20 cellular contexts compared by ENCODE assay signal in genomic region chr17:43645450-43645764, GRCh38. TPM values are rescaled to one million over a fixed set of nuclear protein-coding genes. Genes with fewer than 3 reads are reported as not detected.
DNase-seq lines count a peak whose midpoint lies in the region; ATAC-seq and TF ChIP-seq lines count a peak whose summit lies in the region.
"Had no signal": no experiment of that assay in that cellular context is flagged by ENCODE, and none has a peak within 500 bp of the region (broad histone marks: within the 10 kb centered on the region; RNA-seq: fewer than 3 reads in every experiment).

No MANE protein-coding gene starts in this region.

- H3K4me3 Mint-ChIP-seq in activated CD4-positive, alpha-beta T cell treated with anti-CD3 and anti-CD28 coated beads for 36 hours = peak overlapping the region; percentile 19
- H3K4me3 Mint-ChIP-seq in endodermal cell = peak overlapping the region; percentile 48

- WGBS in endodermal cell (ENCODE audit: insufficient coverage in 1 of 2, insufficient read length in 1 of 2), 2 experiments = 84 to 90% methylated on average over 10 to 16 of the region's 16 CpGs
- WGBS in tibial nerve, 2 donors = 65 to 70% methylated on average over 16 of the region's 16 CpGs

- intact Hi-C loops in activated CD4-positive, alpha-beta T cell treated with anti-CD3 and anti-CD28 coated beads for 36 hours (cut with DNase I, micrococcal nuclease) = no loop called here

- in situ Hi-C loops in brain microvascular endothelial cell (cut with HindIII; ENCODE audit: low pct_ligation_motif_present, low sequenced_read_pairs) = no loop called here

- H3K27ac ChIP-seq in endodermal cell (ENCODE audit: low read depth, low read length) (no peak overlapping the region), muscle layer of colon (ENCODE audit: low read depth, low read length) (peak overlapping the region; percentile 16), tibial nerve (peak overlapping the region; percentile 73 to 95 (median 76)), brain microvascular endothelial cell (no peak overlapping the region)
- H3K27ac ChIP-seq: 22Rv1 had no signal

- H3K27ac Mint-ChIP-seq in activated CD4-positive, alpha-beta T cell treated with anti-CD3 and anti-CD28 coated beads for 36 hours = no peak overlapping the region
- no peak overlapping the region for H3K27ac Mint-ChIP-seq in endodermal cell

- CTCF ChIA-PET in activated CD4-positive, alpha-beta T cell treated with anti-CD3 and anti-CD28 coated beads for 36 hours (lab: Charles Lee) = interaction anchor here (0.7 kb wide), 1 partner anchor 68 kb away, joined by 5 read pairs; no protein-coding TSS in a partner anchor

- H3K4me3 ChIP-seq in endodermal cell (ENCODE audit: low read length) = no peak overlapping the region
- peak overlapping the region in 1 of 2 donors; percentile 46 for H3K4me3 ChIP-seq in muscle layer of colon (ENCODE audit: low read depth in 1 of 2, low read length in 2 of 2)
- H3K4me3 ChIP-seq in tibial nerve = peak overlapping the region in 3 of 4 donors; percentile 36 to 62 (median 44)
- H3K4me3 ChIP-seq in brain microvascular endothelial cell (ENCODE audit: low read depth, low read length) = no peak overlapping the region

- H3K36me3 ChIP-seq in endodermal cell (ENCODE audit: control insufficient read depth, insufficient read depth, low read length) (no peaks in the 10 kb centered on the region), muscle layer of colon (ENCODE audit: insufficient read depth, low read length) (no peaks in the 10 kb centered on the region), tibial nerve (no peaks in the 10 kb centered on the region), brain microvascular endothelial cell (replicated peaks) (no peaks in the 10 kb centered on the region)
- H3K36me3 ChIP-seq: prostate gland had no signal

- H3K9ac ChIP-seq in endodermal cell (ENCODE audit: extremely low read depth, low read length, poor library complexity, severe bottlenecking) = no peak overlapping the region
- no peak overlapping the region for H3K9ac ChIP-seq in muscle layer of colon (ENCODE audit: low read length)

- H3K4me1 ChIP-seq in endodermal cell (ENCODE audit: control insufficient read depth, insufficient read depth, low read length) (no peaks in the 10 kb centered on the region), muscle layer of colon (ENCODE audit: insufficient read depth, low read length) (peaks cover 4% of the 10 kb centered on the region), tibial nerve (peaks cover 0 to 29% (median 0%) of the 10 kb centered on the region in 4 donors)

- DNase-seq in activated CD4-positive, alpha-beta T cell treated with anti-CD3 and anti-CD28 coated beads for 36 hours = no peak
- DNase-seq in activated CD4-positive, alpha-beta T cell treated with anti-CD3 and anti-CD28 coated beads for 48 hours = no peak
- DNase-seq in endodermal cell (peak; percentile 65), tibial nerve (ENCODE audit: low spot score in 2 of 2) (no peak), brain microvascular endothelial cell (no peak)
- DNase-seq: activated CD8-positive, alpha-beta memory T cell treated with anti-CD3 and anti-CD28 coated beads, Interleukin-2, amount 50 U/mL, for 48 hours; amniotic stem cell; COR-L47; GDM1; HCEC 1CT; NCI-H1048; stimulated activated naive CD4-positive, alpha-beta T cell treated with Interleukin-2 at 50 U/mL for 16 hours had no signal

- ATAC-seq in activated CD4-positive, alpha-beta T cell treated with anti-CD3 and anti-CD28 coated beads for 36 hours = no peak
- ATAC-seq in HG03571 (IDR thresholded peaks at IDR 0.05; ENCODE audit: unreplicated experiment) (no peak), HG02763 (IDR thresholded peaks at IDR 0.05; ENCODE audit: unreplicated experiment) (no peak)

- H3K27me3 Mint-ChIP-seq in activated CD4-positive, alpha-beta T cell treated with anti-CD3 and anti-CD28 coated beads for 36 hours = peaks cover 23% of the 10 kb centered on the region
- peaks cover 22% of the 10 kb centered on the region for H3K27me3 Mint-ChIP-seq in endodermal cell (ENCODE audit: insufficient read depth)

- no peak for TF ChIP-seq CTCF in endodermal cell (conservative IDR thresholded peaks at IDR 0.05)
- TF ChIP-seq CTCF in tibial nerve (IDR thresholded peaks at IDR 0.05) = no peak
- no peak for TF ChIP-seq CTCF in brain microvascular endothelial cell (IDR thresholded peaks at IDR 0.05; ENCODE audit: low read depth, low read length, missing control alignments)

- TF ChIP-seq POLR2A in tibial nerve (IDR thresholded peaks at IDR 0.05) = no peak

- TF ChIP-seq EP300 in tibial nerve (IDR thresholded peaks at IDR 0.05) = no peak

- H3K27me3 ChIP-seq in endodermal cell (ENCODE audit: control insufficient read depth, insufficient read depth, low read length, poor library complexity, severe bottlenecking) (peaks cover 22% of the 10 kb centered on the region), muscle layer of colon (ENCODE audit: control insufficient read depth in 1 of 2, insufficient read depth in 2 of 2, low read length in 2 of 2) (peaks cover 5 to 18% of the 10 kb centered on the region in 2 donors), tibial nerve (peaks cover 0 to 4% of the 10 kb centered on the region in 2 donors), brain microvascular endothelial cell (replicated peaks) (peaks cover 8% of the 10 kb centered on the region)

- H3K9me3 ChIP-seq in endodermal cell (ENCODE audit: control insufficient read depth, low read length) (no peaks in the 10 kb centered on the region), muscle layer of colon (ENCODE audit: low read length) (no peaks in the 10 kb centered on the region), tibial nerve (no peaks in the 10 kb centered on the region)
- H3K9me3 ChIP-seq: prostate gland had no signal

- POLR2A ChIA-PET in activated CD4-positive, alpha-beta T cell treated with anti-CD3 and anti-CD28 coated beads for 36 hours (lab: Charles Lee) = no interaction called here

- H3K9me3 Mint-ChIP-seq in activated CD4-positive, alpha-beta T cell treated with anti-CD3 and anti-CD28 coated beads for 36 hours (ENCODE audit: low read depth) = no peaks in the 10 kb centered on the region
- no peaks in the 10 kb centered on the region for H3K9me3 Mint-ChIP-seq in endodermal cell

- H3K4me1 Mint-ChIP-seq in activated CD4-positive, alpha-beta T cell treated with anti-CD3 and anti-CD28 coated beads for 36 hours = peaks cover 8% of the 10 kb centered on the region
- peaks cover 11% of the 10 kb centered on the region for H3K4me1 Mint-ChIP-seq in endodermal cell

- no peaks in the 10 kb centered on the region for H3K36me3 Mint-ChIP-seq in activated CD4-positive, alpha-beta T cell treated with anti-CD3 and anti-CD28 coated beads for 36 hours (ENCODE audit: low read depth)
- H3K36me3 Mint-ChIP-seq in endodermal cell (ENCODE audit: low read depth) = no peaks in the 10 kb centered on the region

RNA-seq across cellular contexts. Expression of gene MEOX1, which starts 16.3 kb away (rescaled TPM):
- total RNA-seq in activated CD4-positive, alpha-beta T cell treated with anti-CD3 and anti-CD28 coated beads for 36 hours = under 1 TPM; 0.34 to 0.65 TPM
- total RNA-seq in endodermal cell (not detected), tibial nerve (10 to 100 TPM in 1 of 4 donors, 1 to 10 TPM in 3; 4.2 to 12.5 (median 5.3) TPM)
- 1.5 TPM for polyA plus RNA-seq in endodermal cell (2013, experiment 1 of 2)
- polyA plus RNA-seq in endodermal cell (2013, experiment 2 of 2) = 1.6 TPM
- total RNA-seq: HT-29, lung microvascular endothelial cell, SK-MEL-5 had no signal

Comparison
In these comparisons a context has a peak if more than half of its experiments do, and no peak if none do; other contexts are left out.
1. H3K27ac ChIP-seq: peak in muscle layer of colon (single experiment) and tibial nerve (4 of 4); none in endodermal cell (single experiment) and brain microvascular endothelial cell (single experiment).
2. H3K4me3 ChIP-seq: peak in tibial nerve (3 of 4); none in endodermal cell (single experiment) and brain microvascular endothelial cell (single experiment).